ENCODE assay signal across 11 cellular contexts in the genomic region with DNA sequence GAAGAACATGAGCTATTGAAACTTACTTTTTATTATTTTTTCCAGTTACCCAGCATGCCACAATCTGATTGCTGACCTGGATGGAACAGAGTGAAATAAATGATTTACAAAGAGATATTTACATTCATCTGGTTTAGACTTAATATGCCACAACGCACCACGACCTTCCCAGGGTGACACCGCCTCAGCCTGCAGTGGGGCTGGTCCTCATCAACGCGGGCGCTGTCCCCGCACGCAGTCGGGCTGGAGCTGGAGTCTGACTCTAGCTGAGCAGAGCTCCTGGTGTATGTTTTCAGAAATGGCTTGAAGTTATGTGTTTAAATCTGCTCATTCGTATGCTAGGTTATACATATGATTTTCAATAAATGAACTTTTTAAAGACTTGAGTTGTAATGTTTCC.
DNase-seq lines count a peak whose midpoint lies in the region; ATAC-seq, FAIRE-seq and TF ChIP-seq lines count a peak whose summit lies in the region.
"Had no signal": no experiment of that assay in that cellular context is flagged by ENCODE, and none has a peak within 500 bp of the region (broad histone marks: within the 10 kb centered on the region; RNA-seq: fewer than 3 reads in every experiment).

No MANE protein-coding gene starts in this region.

- H3K36me3 Mint-ChIP-seq in T-helper 17 cell (ENCODE audit: low read depth) = peaks cover 3% of the 10 kb centered on the region
- H3K36me3 Mint-ChIP-seq in glutamatergic neuron (ENCODE audit: unreplicated experiment) = peaks cover 9% of the 10 kb centered on the region

- no peaks in the 10 kb centered on the region for H4K20me1 ChIP-seq in HepG2 (ENCODE audit: insufficient read depth, low read length)

- H3K4me2 ChIP-seq in HepG2 (ENCODE audit: low read depth, low read length) = no peak overlapping the region
- H3K4me2 ChIP-seq: GM23338 had no signal

- no peak for TF ChIP-seq POLR2A in HepG2 (IDR thresholded peaks at IDR 0.05; ENCODE audit: insufficient read depth in 1 of 2, low read depth in 2 of 2, low read length in 2 of 2)

- H3K9me3 ChIP-seq in liver (ENCODE audit: control insufficient read depth in 4 of 4, low read length in 3 of 4) (no peaks in the 10 kb centered on the region), HepG2 (ENCODE audit: low read length) (no peaks in the 10 kb centered on the region), T-helper 17 cell (ENCODE audit: control insufficient read depth, low read length, poor library complexity, severe bottlenecking) (no peaks in the 10 kb centered on the region), pancreas (no peaks in the 10 kb centered on the region)

- DNase-seq in HepG2 (ENCODE audit: low spot score) (no peak), T-helper 17 cell (no peak), glutamatergic neuron (no peak), pancreas (no peak), NCI-H2196 treated with DMSO at 0.1 percent for 48 hours (lab: John Stamatoyannopoulos, UW; ENCODE audit: unreplicated experiment) (no peak), DMS53 treated with DMSO at 0.1 percent for 48 hours (lab: John Stamatoyannopoulos, UW; ENCODE audit: unreplicated experiment) (no peak)
- DNase-seq: DMS53, H9 had no signal

- TF ChIP-seq CTCF in liver (IDR thresholded peaks at IDR 0.05; ENCODE audit: low read depth, low read length, missing input control) = no peak
- no peak for TF ChIP-seq CTCF in HepG2 (CRISPR knock-in tag; IDR thresholded peaks at IDR 0.05)
- no peak for TF ChIP-seq CTCF in glutamatergic neuron (IDR thresholded peaks at IDR 0.05; ENCODE audit: partially characterized antibody, unreplicated experiment)
- no peak for TF ChIP-seq CTCF in pancreas (IDR thresholded peaks at IDR 0.05)

- peak overlapping the region; percentile 47 for H3K27ac Mint-ChIP-seq in T-helper 17 cell
- H3K27ac Mint-ChIP-seq in glutamatergic neuron (ENCODE audit: unreplicated experiment) = peak overlapping the region; percentile 71
- H3K27ac Mint-ChIP-seq: CD14-positive monocyte, GM23338, H9 had no signal

- H3K4me3 Mint-ChIP-seq in T-helper 17 cell = no peak overlapping the region
- H3K4me3 Mint-ChIP-seq in glutamatergic neuron (ENCODE audit: unreplicated experiment) = no peak overlapping the region
- H3K4me3 Mint-ChIP-seq: CD14-positive monocyte, GM23338, H9 had no signal

- no peaks in the 10 kb centered on the region for H3K79me2 ChIP-seq in HepG2 (ENCODE audit: insufficient read depth, low read length)

- TF ChIP-seq RAD21 in liver (IDR thresholded peaks at IDR 0.05) (no peak), HepG2 (CRISPR knock-in tag; IDR thresholded peaks at IDR 0.05) (no peak)

- H3K4me1 Mint-ChIP-seq in T-helper 17 cell (peaks cover 14% of the 10 kb centered on the region), glutamatergic neuron (ENCODE audit: low read depth, unreplicated experiment) (peaks cover 28% of the 10 kb centered on the region)

- BruUV-seq in HepG2 (replicated peaks; lab: Mats Ljungman, UMichigan) = no TSS peak

- 62% methylated on average over 10 of the region's 10 CpGs for WGBS in liver
- WGBS in HepG2 (ENCODE audit: low lambda C conversion rate) = 93% methylated on average over 10 of the region's 10 CpGs
- WGBS in pancreas, 2 donors = 89 to 92% methylated on average over 10 of the region's 10 CpGs

- FAIRE-seq in HepG2 (lab: Jason Lieb, UNC) (no peak), pancreas (lab: Jason Lieb, UNC) (no peak)

- H3K9ac ChIP-seq in liver (ENCODE audit: low read depth in 1 of 2, low read length in 2 of 2) (no peak overlapping the region), HepG2 (ENCODE audit: insufficient read depth, low read depth, low read length) (no peak overlapping the region)

- intact Hi-C loops in HepG2 (cut with micrococcal nuclease; ENCODE audit: unreplicated experiment) = loop anchor here (10.0 kb wide), 1 partner anchor 155 kb away; no protein-coding TSS in a partner anchor
- intact Hi-C loops in pancreas (cut with DNase I) = no loop called here

- peaks cover 0 to 3% (median 0%) of the 10 kb centered on the region in 4 donors for H3K36me3 ChIP-seq in liver (ENCODE audit: control insufficient read depth in 4 of 4, insufficient read depth in 3 of 4, low read depth in 1 of 4, low read length in 3 of 4)
- no peaks in the 10 kb centered on the region for H3K36me3 ChIP-seq in HepG2 (replicated peaks in 1 of 2; ENCODE audit: control insufficient read depth in 1 of 2, insufficient read depth in 2 of 2, low read length in 2 of 2)
- no peaks in the 10 kb centered on the region for H3K36me3 ChIP-seq in pancreas

- no peak for TF ChIP-seq EP300 in HepG2 (IDR thresholded peaks at IDR 0.05; ENCODE audit: low read depth in 2 of 2, low read length in 2 of 2)
- no peak for TF ChIP-seq EP300 in HepG2 (CRISPR knock-in tag; IDR thresholded peaks at IDR 0.05; ENCODE audit: borderline replicate concordance)

- POLR2A ChIA-PET in HepG2 (lab: Yijun Ruan, JAX) = no interaction called here

- H3K27ac ChIP-seq in liver (ENCODE audit: low read depth in 1 of 2, low read length in 2 of 2) = peak overlapping the region; percentile 74 to 78
- no peak overlapping the region for H3K27ac ChIP-seq in HepG2 (ENCODE audit: extremely low read length, insufficient read depth, low read length)
- H3K27ac ChIP-seq in pancreas = no peak overlapping the region

- H3K9me3 Mint-ChIP-seq in glutamatergic neuron (ENCODE audit: unreplicated experiment) = peaks cover 18% of the 10 kb centered on the region
- H3K9me3 Mint-ChIP-seq: GM23338, H9 had no signal

- in situ Hi-C loops in HepG2 (cut with HindIII; ENCODE audit: extremely low pct_ligation_motif_present, low pct_unique_long_range_greater_than_20kb) = no loop called here

- H3K27me3 Mint-ChIP-seq in T-helper 17 cell (no peaks in the 10 kb centered on the region), glutamatergic neuron (ENCODE audit: unreplicated experiment) (peaks cover 8% of the 10 kb centered on the region)

- H3K27me3 ChIP-seq in liver (ENCODE audit: control insufficient read depth in 4 of 4, insufficient read depth in 4 of 4, low read length in 3 of 4) = no peaks in the 10 kb centered on the region
- no peaks in the 10 kb centered on the region for H3K27me3 ChIP-seq in HepG2 (ENCODE audit: control insufficient read depth in 1 of 2, insufficient read depth in 2 of 2, low read length in 2 of 2)
- no peaks in the 10 kb centered on the region for H3K27me3 ChIP-seq in pancreas

- H3K4me1 ChIP-seq in liver (ENCODE audit: control insufficient read depth in 4 of 4, insufficient read depth in 4 of 4, low read length in 3 of 4) (peaks cover 0 to 19% (median 6%) of the 10 kb centered on the region in 4 donors), HepG2 (ENCODE audit: insufficient read depth, low read length) (no peaks in the 10 kb centered on the region), pancreas (no peaks in the 10 kb centered on the region)

- no peak overlapping the region for H3K4me3 ChIP-seq in liver (ENCODE audit: low read depth in 1 of 3, low read length in 3 of 3)
- no peak overlapping the region for H3K4me3 ChIP-seq in HepG2 (replicated peaks in 1 of 3; ENCODE audit: insufficient read depth in 1 of 3, low read depth in 2 of 3, low read length in 3 of 3)
- no peak overlapping the region for H3K4me3 ChIP-seq in pancreas
- H3K4me3 ChIP-seq: GM23338 had no signal

- CTCF ChIA-PET in HepG2 (lab: Yijun Ruan, JAX; ENCODE audit: low intra/inter-chr PET ratio, low total read pairs) = no interaction called here

- ATAC-seq in HepG2 = no peak
- no peak for ATAC-seq in T-helper 17 cell
- ATAC-seq in pancreas = no peak
- ATAC-seq: GM23338 had no signal

- no peak overlapping the region for H2AFZ ChIP-seq in HepG2 (ENCODE audit: low read length)
- H2AFZ ChIP-seq: GM23338 had no signal

TF ChIP-seq in liver, 16 proteins besides CTCF, POLR2A, EP300 and RAD21:
- TF ChIP-seq FOXA2 (IDR thresholded peaks at IDR 0.05) = peak; percentile 27
- no peak for TF ChIP-seq TAF1 (conservative IDR thresholded peaks at IDR 0.05)

TF ChIP-seq in HepG2, 621 proteins besides CTCF, POLR2A, EP300 and RAD21 (continues in another document):
- no peak for TF ChIP-seq TCF7L2 (IDR thresholded peaks at IDR 0.05; ENCODE audit: low read depth, low read length)
- TF ChIP-seq, protein P1, sequence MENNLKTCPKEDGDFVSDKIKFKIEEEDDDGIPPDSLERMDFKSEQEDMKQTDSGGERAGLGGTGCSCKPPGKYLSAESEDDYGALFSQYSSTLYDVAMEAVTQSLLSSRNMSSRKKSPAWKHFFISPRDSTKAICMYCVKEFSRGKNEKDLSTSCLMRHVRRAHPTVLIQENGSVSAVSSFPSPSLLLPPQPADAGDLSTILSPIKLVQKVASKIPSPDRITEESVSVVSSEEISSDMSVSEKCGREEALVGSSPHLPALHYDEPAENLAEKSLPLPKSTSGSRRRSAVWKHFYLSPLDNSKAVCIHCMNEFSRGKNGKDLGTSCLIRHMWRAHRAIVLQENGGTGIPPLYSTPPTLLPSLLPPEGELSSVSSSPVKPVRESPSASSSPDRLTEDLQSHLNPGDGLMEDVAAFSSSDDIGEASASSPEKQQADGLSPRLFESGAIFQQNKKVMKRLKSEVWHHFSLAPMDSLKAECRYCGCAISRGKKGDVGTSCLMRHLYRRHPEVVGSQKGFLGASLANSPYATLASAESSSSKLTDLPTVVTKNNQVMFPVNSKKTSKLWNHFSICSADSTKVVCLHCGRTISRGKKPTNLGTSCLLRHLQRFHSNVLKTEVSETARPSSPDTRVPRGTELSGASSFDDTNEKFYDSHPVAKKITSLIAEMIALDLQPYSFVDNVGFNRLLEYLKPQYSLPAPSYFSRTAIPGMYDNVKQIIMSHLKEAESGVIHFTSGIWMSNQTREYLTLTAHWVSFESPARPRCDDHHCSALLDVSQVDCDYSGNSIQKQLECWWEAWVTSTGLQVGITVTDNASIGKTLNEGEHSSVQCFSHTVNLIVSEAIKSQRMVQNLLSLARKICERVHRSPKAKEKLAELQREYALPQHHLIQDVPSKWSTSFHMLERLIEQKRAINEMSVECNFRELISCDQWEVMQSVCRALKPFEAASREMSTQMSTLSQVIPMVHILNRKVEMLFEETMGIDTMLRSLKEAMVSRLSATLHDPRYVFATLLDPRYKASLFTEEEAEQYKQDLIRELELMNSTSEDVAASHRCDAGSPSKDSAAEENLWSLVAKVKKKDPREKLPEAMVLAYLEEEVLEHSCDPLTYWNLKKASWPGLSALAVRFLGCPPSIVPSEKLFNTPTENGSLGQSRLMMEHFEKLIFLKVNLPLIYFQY (CRISPR knock-in tag; IDR thresholded peaks at IDR 0.05; ENCODE audit: borderline replicate concordance) = no peak
- TF ChIP-seq ZNF34 (CRISPR knock-in tag; IDR thresholded peaks at IDR 0.05; ENCODE audit: borderline replicate concordance) = no peak
- TF ChIP-seq ATRX (CRISPR knock-in tag; IDR thresholded peaks at IDR 0.05; ENCODE audit: borderline replicate concordance) = no peak
- no peak for TF ChIP-seq ZNF382 (CRISPR knock-in tag; IDR thresholded peaks at IDR 0.05; ENCODE audit: borderline replicate concordance)
- TF ChIP-seq ZNF713 (CRISPR knock-in tag; IDR thresholded peaks at IDR 0.05) = no peak
- TF ChIP-seq ZNF883 (CRISPR knock-in tag; IDR thresholded peaks at IDR 0.05; ENCODE audit: not compliant biosample characterization) = no peak
- TF ChIP-seq FOXK1 (CRISPR knock-in tag; IDR thresholded peaks at IDR 0.05; ENCODE audit: borderline replicate concordance, low read depth) = no peak
- no peak for TF ChIP-seq MATR3 (CRISPR knock-in tag; IDR thresholded peaks at IDR 0.05)

Comparison
In these comparisons a context has a peak if more than half of its experiments do, and no peak if none do; other contexts are left out.
1. H3K27ac ChIP-seq: peak in liver (2 of 2); none in HepG2 (single experiment) and pancreas (0 of 4).